8 cellular contexts compared by ENCODE assay signal in genomic region chr7:83547526-83547925, GRCh38.
DNase-seq lines count a peak whose midpoint lies in the region; ATAC-seq and TF ChIP-seq lines count a peak whose summit lies in the region.

No MANE protein-coding gene starts in this region.

- H3K27ac ChIP-seq in cardiac muscle cell (no peak overlapping the region), IMR-90 (ENCODE audit: insufficient read depth, low read length) (no peak overlapping the region), prostate gland (no peak overlapping the region)

- H3K79me1 ChIP-seq in IMR-90 (ENCODE audit: low read depth in 1 of 2, low read length in 2 of 2), result no peaks in the 10 kb centered on the region

- no TSS peak for BruUV-seq in IMR-90 (replicated peaks; lab: Mats Ljungman, UMichigan)

- H3K9me3 ChIP-seq in cardiac muscle cell (ENCODE audit: low read depth), result no peaks in the 10 kb centered on the region
- no peaks in the 10 kb centered on the region for H3K9me3 ChIP-seq in IMR-90 (ENCODE audit: control insufficient read depth, insufficient read depth, low read length)
- no peaks in the 10 kb centered on the region for H3K9me3 ChIP-seq in prostate gland

- no peak overlapping the region for H3K9ac ChIP-seq in IMR-90 (ENCODE audit: low read depth, low read length)

- peak; percentile 19; the same call in 1 of the 2 replicates for ATAC-seq in IMR-90 (ENCODE audit: low read depth)

- TF ChIP-seq POLR2A in IMR-90 (IDR thresholded peaks at IDR 0.05; ENCODE audit: low read depth, low read length) (no peak), prostate gland (IDR thresholded peaks at IDR 0.05) (no peak)

- H3K18ac ChIP-seq in IMR-90 (ENCODE audit: low read depth, low read length), result no peak overlapping the region

- intact Hi-C loops in cardiac septum (cut with DNase I) (no loop called here), IMR-90 (cut with micrococcal nuclease) (no loop called here), prostate gland (cut with DNase I) (no loop called here)

- peak overlapping the region; percentile 16; the same call in 1 of the 2 replicates for H2BK120ac ChIP-seq in IMR-90 (ENCODE audit: low read depth, low read length)

- peak; percentile 30 to 50 for DNase-seq in cardiac muscle cell (ENCODE audit: low read depth in 1 of 2, low spot score in 1 of 2)
- no peak for DNase-seq in cardiac septum (ENCODE audit: low spot score)
- peak; percentile 39 for DNase-seq in IMR-90
- peak; percentile 57 for DNase-seq in SW480 (ENCODE audit: low spot score)
- peak; percentile 25 for DNase-seq in prostate gland (ENCODE audit: low spot score)
- no peak for DNase-seq in inferior parietal cortex (ENCODE audit: extremely low spot score)
- no peak for DNase-seq in UCSD-AML1 (lab: John Stamatoyannopoulos, UW; ENCODE audit: unreplicated experiment)
- DNase-seq in GOT3 (lab: John Stamatoyannopoulos, UW), result no peak

- no peak overlapping the region for H3K23ac ChIP-seq in IMR-90 (ENCODE audit: low read depth, low read length)

- no peak overlapping the region for H2BK15ac ChIP-seq in IMR-90 (ENCODE audit: low read depth, low read length)

- in situ Hi-C loops in IMR-90 (cut with MboI; ENCODE audit: low sequenced_read_pairs), result no loop called here

- no peak overlapping the region for H3K4me3 ChIP-seq in cardiac muscle cell
- H3K4me3 ChIP-seq in IMR-90 (ENCODE audit: insufficient read depth, low read depth, low read length), result no peak overlapping the region
- H3K4me3 ChIP-seq in prostate gland, result no peak overlapping the region

- no peak overlapping the region for H4K8ac ChIP-seq in IMR-90 (ENCODE audit: low read depth in 2 of 2, low read length in 2 of 2)

- no peaks in the 10 kb centered on the region for H3K4me1 ChIP-seq in cardiac muscle cell (ENCODE audit: low read depth)
- H3K4me1 ChIP-seq in IMR-90 (ENCODE audit: control insufficient read depth, insufficient read depth, low read length), result peaks cover 2% of the 10 kb centered on the region; the same call in 1 of the 2 replicates
- no peaks in the 10 kb centered on the region for H3K4me1 ChIP-seq in prostate gland (replicated peaks)

- no peak overlapping the region for H2AFZ ChIP-seq in IMR-90 (replicated peaks; ENCODE audit: low read length, poor library complexity)

- H3K56ac ChIP-seq in IMR-90 (ENCODE audit: extremely low read depth, insufficient read depth, low read length), result no peak overlapping the region

- H3K4me2 ChIP-seq in IMR-90 (ENCODE audit: low read depth, low read length), result no peak overlapping the region

- no peak overlapping the region for H2BK20ac ChIP-seq in IMR-90 (ENCODE audit: low read depth, low read length)

- H2AK5ac ChIP-seq in IMR-90 (ENCODE audit: low read depth, low read length), result no peak overlapping the region

- no CpG with 5 or more reads among the region's 2 CpGs for WGBS in IMR-90 (ENCODE audit: extremely low coverage in 2 of 2, insufficient read length in 1 of 2), 2 experiments
- 33% methylated on average over 2 of the region's 2 CpGs for WGBS in prostate gland

- H3K27me3 ChIP-seq in cardiac muscle cell (no peaks in the 10 kb centered on the region), IMR-90 (ENCODE audit: control insufficient read depth, insufficient read depth, low read length) (no peaks in the 10 kb centered on the region), prostate gland (replicated peaks; ENCODE audit: insufficient read depth) (no peaks in the 10 kb centered on the region)

- no peak overlapping the region for H4K5ac ChIP-seq in IMR-90 (ENCODE audit: low read depth, low read length)

- no peaks in the 10 kb centered on the region for H3K9me1 ChIP-seq in IMR-90 (ENCODE audit: insufficient read depth, low read length)

- H4K20me1 ChIP-seq in IMR-90 (ENCODE audit: insufficient read depth, low read length), result no peaks in the 10 kb centered on the region

- dilution Hi-C loops in IMR-90 (cut with HindIII; ENCODE audit: low sequenced_read_pairs, unreplicated experiment), result no loop called here

- H2BK5ac ChIP-seq in IMR-90 (ENCODE audit: low read depth, low read length, poor library complexity, severe bottlenecking), result no peak overlapping the region

- no peak overlapping the region for H2AK9ac ChIP-seq in IMR-90 (replicated peaks; ENCODE audit: low read depth, low read length, poor library complexity)

- CTCF ChIA-PET in IMR-90 (lab: Yijun Ruan, JAX), result no interaction called here

- no peak for TF ChIP-seq CTCF in cardiac muscle cell (IDR thresholded peaks at IDR 0.05; ENCODE audit: low read depth, low read length)
- no peak for TF ChIP-seq CTCF in IMR-90 (conservative IDR thresholded peaks at IDR 0.05; ENCODE audit: low read depth, low read length)
- no peak for TF ChIP-seq CTCF in prostate gland (IDR thresholded peaks at IDR 0.05)

- POLR2A ChIA-PET in IMR-90 (lab: Charles Lee; ENCODE audit: unreplicated experiment), result no interaction called here

- H3K4ac ChIP-seq in IMR-90 (ENCODE audit: low read depth, low read length), result peak overlapping the region; percentile 31; the same call in 1 of the 2 replicates

- H3K36me3 ChIP-seq in cardiac muscle cell, result no peaks in the 10 kb centered on the region
- H3K36me3 ChIP-seq in IMR-90 (ENCODE audit: control insufficient read depth, insufficient read depth, low read length), result no peaks in the 10 kb centered on the region
- H3K36me3 ChIP-seq in prostate gland, result no peaks in the 10 kb centered on the region

- TF ChIP-seq RAD21 in IMR-90 (IDR thresholded peaks at IDR 0.05; ENCODE audit: low read length), result no peak

- H3K14ac ChIP-seq in IMR-90 (replicated peaks; ENCODE audit: low read depth, low read length), result no peak overlapping the region

- no peak overlapping the region for H4K91ac ChIP-seq in IMR-90 (ENCODE audit: insufficient read depth, low read depth, low read length)

TF ChIP-seq in IMR-90, 13 proteins besides CTCF, POLR2A, EP300 and RAD21:
- TF ChIP-seq MAZ (IDR thresholded peaks at IDR 0.05; ENCODE audit: borderline replicate concordance, low read depth, low read length), result no peak
- TF ChIP-seq FOS (IDR thresholded peaks at IDR 0.05; ENCODE audit: low read depth, low read length), result no peak
- no peak for TF ChIP-seq SMC3 (IDR thresholded peaks at IDR 0.05; ENCODE audit: low read depth, low read length)
- no peak for TF ChIP-seq CEBPB (IDR thresholded peaks at IDR 0.05; ENCODE audit: low read depth, low read length)
- TF ChIP-seq MAFK (IDR thresholded peaks at IDR 0.05; ENCODE audit: low read depth, low read length), result no peak
- TF ChIP-seq CHD1 (IDR thresholded peaks at IDR 0.05; ENCODE audit: low read depth, low read length), result no peak
- no peak for TF ChIP-seq NFE2L2 (IDR thresholded peaks at IDR 0.05; ENCODE audit: low read depth, low read length)
- no peak for TF ChIP-seq USF2 (IDR thresholded peaks at IDR 0.05; ENCODE audit: low read depth, low read length)
- no peak for TF ChIP-seq RCOR1 (IDR thresholded peaks at IDR 0.05; ENCODE audit: insufficient replicate concordance, low read length)
- TF ChIP-seq RFX5 (IDR thresholded peaks at IDR 0.05; ENCODE audit: low read depth, low read length), result no peak
- no peak for TF ChIP-seq BHLHE40 (IDR thresholded peaks at IDR 0.05; ENCODE audit: low read depth, low read length)
- TF ChIP-seq ELK1 (IDR thresholded peaks at IDR 0.05; ENCODE audit: borderline replicate concordance, low read depth, low read length), result no peak
- no peak for TF ChIP-seq MXI1 (IDR thresholded peaks at IDR 0.05; ENCODE audit: borderline replicate concordance, low read depth, low read length)

Comparison
In these comparisons a context has a peak if more than half of its experiments do, and no peak if none do; other contexts are left out.
1. DNase-seq: peak in cardiac muscle cell (2 of 2), IMR-90 (single experiment), SW480 (single experiment) and prostate gland (single experiment); none in cardiac septum (single experiment), inferior parietal cortex (single experiment), UCSD-AML1 (single experiment) and GOT3 (single experiment).